10 cellular contexts compared by ENCODE assay signal in genomic region chr5:369151-369939, GRCh38. TPM values are rescaled to one million over a fixed set of nuclear protein-coding genes. Genes with fewer than 3 reads are reported as not detected.
A peak's percentile ranks its signal among the peaks of the same experiment; 100 is the strongest.
DNase-seq lines count a peak whose midpoint lies in the region; ATAC-seq, FAIRE-seq and TF ChIP-seq lines count a peak whose summit lies in the region.
"Had no signal": no experiment of that assay in that cellular context is flagged by ENCODE, and none has a peak within 500 bp of the region (broad histone marks: within the 10 kb centered on the region; RNA-seq: fewer than 3 reads in every experiment).

No MANE protein-coding gene starts in this region.

- H3K36me3 ChIP-seq in GM06990 (ENCODE audit: control insufficient read depth, insufficient read depth, low read length) (peaks cover 18% of the 10 kb centered on the region), SJCRH30 (no peaks in the 10 kb centered on the region)
- H3K36me3 ChIP-seq: cardiac muscle cell had no signal

- H3K27ac ChIP-seq in SJCRH30: no peak overlapping the region
- H3K27ac ChIP-seq: cardiac muscle cell had no signal

- TF ChIP-seq CTCF in GM06990 (IDR thresholded peaks at IDR 0.05; ENCODE audit: insufficient read depth, low read length, poor library complexity, severe bottlenecking) (no peak), HFFc6 (IDR thresholded peaks at IDR 0.05) (no peak), activated B cell treated with CpG ODN at 0.5 μM for 24 hours (IDR thresholded peaks at IDR 0.05) (no peak)

- peaks cover 4% of the 10 kb centered on the region for H3K9me3 Mint-ChIP-seq in HFFc6
- H3K9me3 Mint-ChIP-seq in activated B cell treated with CpG ODN at 0.5 μM for 24 hours: peaks cover 5% of the 10 kb centered on the region
- peaks cover 0 to 23% (median 17%) of the 10 kb centered on the region in 7 donors for H3K9me3 Mint-ChIP-seq in naive B cell

- no peaks in the 10 kb centered on the region for H3K4me1 ChIP-seq in SJCRH30

- no peak for FAIRE-seq in RCC 7860 (lab: Jason Lieb, UNC)

- H3K4me1 Mint-ChIP-seq in HFFc6 (ENCODE audit: low read depth): peaks cover 61% of the 10 kb centered on the region
- peaks cover 29% of the 10 kb centered on the region for H3K4me1 Mint-ChIP-seq in activated B cell treated with CpG ODN at 0.5 μM for 24 hours
- H3K4me1 Mint-ChIP-seq in naive B cell: peaks cover 28 to 39% (median 31%) of the 10 kb centered on the region in 3 donors

- ATAC-seq in activated B cell treated with CpG ODN at 0.5 μM for 24 hours (ENCODE audit: low read depth) (peak; percentile 47), naive B cell (ENCODE audit: low read depth in 2 of 2) (peak; percentile 31 to 44), HG03469 (IDR thresholded peaks at IDR 0.05; ENCODE audit: unreplicated experiment) (no peak)

- DNase-seq in GM06990 (ENCODE audit: extremely low read depth, insufficient read length): peak; percentile 70
- no peak for DNase-seq in HFFc6
- DNase-seq in activated B cell treated with CpG ODN at 0.5 μM for 24 hours: no peak
- no peak for DNase-seq in naive B cell
- DNase-seq in RCC 7860 (ENCODE audit: low spot score): no peak
- DNase-seq in SJCRH30: no peak
- no peak for DNase-seq in NCI-H774 (lab: John Stamatoyannopoulos, UW)
- DNase-seq: NCI-H524 had no signal

- H3K27me3 Mint-ChIP-seq in HFFc6 (ENCODE audit: insufficient read depth) (peaks cover 3% of the 10 kb centered on the region), activated B cell treated with CpG ODN at 0.5 μM for 24 hours (peaks cover 11% of the 10 kb centered on the region), naive B cell (peaks cover 7 to 41% (median 16%) of the 10 kb centered on the region in 3 donors)

- no peak overlapping the region for H3K4me3 ChIP-seq in GM06990 (replicated peaks; ENCODE audit: low read depth, low read length)
- no peak overlapping the region for H3K4me3 ChIP-seq in SJCRH30
- H3K4me3 ChIP-seq: cardiac muscle cell had no signal

- intact Hi-C loops in activated B cell treated with CpG ODN at 0.5 μM for 24 hours (cut with micrococcal nuclease): loop anchor here (2.0 to 5.0 kb wide), 2 partner anchors 37 to 55 kb away; no protein-coding TSS in a partner anchor

- H3K27me3 ChIP-seq in GM06990 (replicated peaks; ENCODE audit: control insufficient read depth, insufficient read depth, low read length) (no peaks in the 10 kb centered on the region), SJCRH30 (no peaks in the 10 kb centered on the region)

- H3K27ac Mint-ChIP-seq in HFFc6 (peak overlapping the region; percentile 89), activated B cell treated with CpG ODN at 0.5 μM for 24 hours (peak overlapping the region; percentile 50), naive B cell (peak overlapping the region in 2 of 6 donors; percentile 51 to 94)

- POLR2A ChIA-PET in activated B cell treated with CpG ODN at 0.5 μM for 24 hours (lab: Charles Lee): interaction anchor here (1.0 to 1.4 kb wide), 6 partner anchors 9 to 55 kb away, joined by 3 to 8 read pairs (median 4); no protein-coding TSS in a partner anchor

- peaks cover 29% of the 10 kb centered on the region for H3K36me3 Mint-ChIP-seq in HFFc6 (ENCODE audit: low read depth)
- H3K36me3 Mint-ChIP-seq in activated B cell treated with CpG ODN at 0.5 μM for 24 hours (ENCODE audit: low read depth): no peaks in the 10 kb centered on the region
- H3K36me3 Mint-ChIP-seq in naive B cell: peaks cover 9 to 13% of the 10 kb centered on the region in 2 donors

- H3K4me3 Mint-ChIP-seq in HFFc6 (peak overlapping the region; percentile 36), activated B cell treated with CpG ODN at 0.5 μM for 24 hours (peak overlapping the region; percentile 59), naive B cell (peak overlapping the region in 6 of 8 donors; percentile 36 to 77 (median 56))

- no peaks in the 10 kb centered on the region for H3K9me3 ChIP-seq in SJCRH30 (replicated peaks)

- CTCF ChIA-PET in activated B cell treated with CpG ODN at 0.5 μM for 24 hours (lab: Charles Lee): interaction anchor here (0.8 to 2.1 kb wide), 2 partner anchors 52 to 61 kb away, joined by 3 to 6 read pairs; no protein-coding TSS in a partner anchor

RNA-seq across cellular contexts. Expression of gene AHRR, which starts 47.8 kb away (rescaled TPM):
- total RNA-seq in HFFc6 (2021; fragmentation: NEBNext Ultra II Directional; extraction: Animal tissue kit (Norgen Biotek cat#: 25700)): 10 to 100 TPM; 30.9 to 55.7 (median 51.9) TPM
- total RNA-seq in activated B cell treated with CpG ODN at 0.5 μM for 24 hours: 5.1 and 6.1 TPM in 2 replicates
- under 1 TPM in 1 of 6 donors, not detected in 5; 0.09 TPM for polyA plus RNA-seq in naive B cell (ENCODE audit: low read depth in 6 of 6)
- 0.15 and 0.20 TPM in 2 replicates for total RNA-seq in SJCRH30 (2014; rRNA removed; shearing (Covaris generic))
